ENCODE assay signal across 9 cellular contexts in the genomic region with DNA sequence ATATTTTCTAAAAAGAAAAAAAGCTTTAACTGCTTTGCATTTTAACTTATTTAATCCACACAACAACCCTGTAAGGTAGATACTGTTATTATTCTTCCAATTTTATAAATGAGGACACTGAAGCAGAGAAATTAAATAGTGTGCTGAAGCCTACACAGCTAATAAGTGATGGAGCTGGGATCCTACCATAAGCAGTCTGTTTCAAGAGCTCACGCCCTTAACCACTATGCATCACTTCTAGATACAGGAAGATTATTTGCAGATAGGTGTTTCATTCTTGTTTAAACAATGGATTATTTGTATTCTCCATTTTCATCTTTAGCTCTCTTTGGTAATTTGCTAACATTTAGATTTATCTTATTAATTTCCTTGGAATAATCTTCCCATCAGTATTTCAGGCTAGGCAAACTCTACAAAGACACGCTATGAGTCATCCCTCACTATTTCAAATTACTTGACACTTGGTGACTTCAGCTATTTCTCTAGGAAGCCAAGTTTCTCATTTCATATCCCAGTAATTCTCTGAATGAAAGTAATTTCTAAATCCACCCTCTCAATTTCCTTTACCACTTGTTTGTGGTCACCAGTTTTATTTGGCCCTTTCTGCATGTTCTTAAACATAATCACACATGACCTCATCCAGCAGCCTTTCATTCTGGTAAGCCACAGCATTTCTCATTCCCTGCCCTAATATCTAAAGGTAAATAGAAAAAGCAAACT.
DNase-seq lines count a peak whose midpoint lies in the region; ATAC-seq, FAIRE-seq and TF ChIP-seq lines count a peak whose summit lies in the region.
"Had no signal": no experiment of that assay in that cellular context is flagged by ENCODE, and none has a peak within 500 bp of the region (broad histone marks: within the 10 kb centered on the region; RNA-seq: fewer than 3 reads in every experiment).

No MANE protein-coding gene starts in this region.

- CTCF ChIA-PET in A549 (lab: Yijun Ruan, JAX): interaction anchor here (0.8 kb wide), 1 partner anchor 9 kb away, joined by 3 read pairs; no protein-coding TSS in a partner anchor

- no peak overlapping the region for H3K4me3 ChIP-seq in A549
- no peak overlapping the region for H3K4me3 ChIP-seq in astrocyte of the spinal cord (ENCODE audit: low read depth, low read length)
- H3K4me3 ChIP-seq: suprapubic skin had no signal

- H3K27ac ChIP-seq in A549: no peak overlapping the region
- H3K27ac ChIP-seq: suprapubic skin had no signal

- in situ Hi-C loops in astrocyte of the spinal cord (cut with HindIII; ENCODE audit: low sequenced_read_pairs): no loop called here

- POLR2A ChIA-PET in A549 (lab: Yijun Ruan, JAX): no interaction called here

- no peak for TF ChIP-seq POLR2A in A549 (IDR thresholded peaks at IDR 0.05; ENCODE audit: low read length)

- H3K4me1 ChIP-seq in A549: no peaks in the 10 kb centered on the region
- H3K4me1 ChIP-seq: suprapubic skin had no signal

- intact Hi-C loops in posterior vena cava (cut with DNase I): no loop called here

- no peak for DNase-seq in A549 (ENCODE audit: low read depth in 1 of 2, low spot score in 1 of 2)
- DNase-seq in astrocyte of the spinal cord (ENCODE audit: low read depth, low spot score): peak; percentile 81
- no peak for DNase-seq in posterior vena cava (ENCODE audit: low spot score)
- no peak for DNase-seq in COLO668 (lab: John Stamatoyannopoulos, UW; ENCODE audit: unreplicated experiment)
- DNase-seq in activated CD8-positive, alpha-beta memory T cell treated with anti-CD3 and anti-CD28 coated beads, Interleukin-2, amount 50 U/mL, for 4 hours: no peak
- DNase-seq in Ammon's horn (ENCODE audit: low spot score): no peak

- TF ChIP-seq EP300 in A549 (IDR thresholded peaks at IDR 0.05): no peak

- no peaks in the 10 kb centered on the region for H3K9me3 ChIP-seq in A549
- H3K9me3 ChIP-seq: suprapubic skin had no signal

- no peak overlapping the region for H3K4me2 ChIP-seq in A549

- no peak for ATAC-seq in A549
- peak; percentile 50 for ATAC-seq in GM18499 (IDR thresholded peaks at IDR 0.05; ENCODE audit: insufficient read depth, unreplicated experiment)
- ATAC-seq in HG03342 (IDR thresholded peaks at IDR 0.05; ENCODE audit: unreplicated experiment): peak; percentile 38

- 90% methylated on average over 2 of the region's 2 CpGs for WGBS in A549 (ENCODE audit: missing lambda C conversion rate)

- FAIRE-seq in A549 (lab: Jason Lieb, UNC): no peak

- TF ChIP-seq RAD21 in A549 (conservative IDR thresholded peaks at IDR 0.05 in 1 of 2, IDR thresholded peaks at IDR 0.05 in 1 of 2): no peak

- TF ChIP-seq CTCF in A549 (IDR thresholded peaks at IDR 0.05) (no peak), astrocyte of the spinal cord (IDR thresholded peaks at IDR 0.05; ENCODE audit: low read depth, low read length) (no peak)

TF ChIP-seq in A549, 52 proteins besides CTCF, POLR2A, EP300 and RAD21:
- no peak for TF ChIP-seq ZNF302 (CRISPR knock-in tag; IDR thresholded peaks at IDR 0.05)
- TF ChIP-seq FOSL2 (IDR thresholded peaks at IDR 0.05): no peak
- peak; percentile 40; the same call in 1 of the 2 replicates for TF ChIP-seq FOSL2 (CRISPR knock-in tag; IDR thresholded peaks at IDR 0.05)

Comparison
In these comparisons a context has a peak if more than half of its experiments do, and no peak if none do; other contexts are left out.
1. ATAC-seq: peak in GM18499 (single experiment) and HG03342 (single experiment); none in A549 (0 of 2).